In the genomic region with DNA sequence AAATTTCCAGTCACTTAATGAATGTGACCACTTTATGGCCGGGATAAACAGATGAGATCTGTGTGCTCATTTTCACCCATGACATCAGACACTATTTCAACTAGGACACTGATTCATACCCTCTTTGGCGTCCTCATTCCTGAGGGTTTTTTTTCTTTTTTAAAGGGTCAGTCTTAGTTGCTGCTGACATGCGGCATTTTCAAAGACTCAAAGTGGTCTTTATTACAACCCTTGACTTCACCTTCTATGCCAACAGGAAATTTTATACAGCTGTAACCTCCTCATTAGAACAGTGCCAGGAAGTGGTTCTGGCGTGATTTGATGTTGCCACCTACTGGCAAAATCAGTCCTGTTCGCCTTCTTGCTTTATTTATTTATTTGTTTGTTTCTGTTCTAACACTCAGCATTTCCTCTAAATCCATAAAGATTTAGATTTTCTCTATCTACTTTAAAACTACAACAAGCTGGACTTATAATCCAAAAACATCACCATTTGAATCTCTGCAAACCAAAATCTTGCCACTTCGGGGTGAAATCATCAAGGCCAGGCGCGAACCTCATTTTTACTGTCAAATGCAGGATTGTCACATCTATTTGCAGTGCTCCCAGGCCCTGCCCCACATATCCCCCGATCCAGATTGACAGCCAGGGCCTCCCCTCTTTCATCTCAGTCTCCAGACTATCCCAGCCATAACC, we compare ENCODE assay signal across 8 cellular contexts.
DNase-seq lines count a peak whose midpoint lies in the region; ATAC-seq, FAIRE-seq and TF ChIP-seq lines count a peak whose summit lies in the region.

No MANE protein-coding gene starts in this region.

- peak; percentile 32 for TF ChIP-seq CTCF in AG04449 (IDR thresholded peaks at IDR 0.05; ENCODE audit: insufficient read depth, low read length, missing control alignments)
- peak in 5 of 6 experiments; percentile 15 to 45 (median 32) for TF ChIP-seq CTCF in adrenal gland (IDR thresholded peaks at IDR 0.05)
- TF ChIP-seq CTCF in kidney (IDR thresholded peaks at IDR 0.05; ENCODE audit: borderline replicate concordance, extremely low read depth, insufficient read depth), result peak; percentile 45
- TF ChIP-seq CTCF in body of pancreas (IDR thresholded peaks at IDR 0.05), result no peak
- no peak for TF ChIP-seq CTCF in omental fat pad (IDR thresholded peaks at IDR 0.05)

- DNase-seq in AG04449 (ENCODE audit: low read depth, low spot score) (no peak), LoVo (ENCODE audit: low spot score) (peak; percentile 22), adrenal gland (no peak), kidney (no peak), body of pancreas (no peak), omental fat pad (ENCODE audit: low spot score) (no peak)

- no peak overlapping the region for H3K9ac ChIP-seq in kidney (ENCODE audit: low read length in 2 of 2)

- H3K9me3 ChIP-seq in adrenal gland (replicated peaks in 1 of 3), result no peaks in the 10 kb centered on the region
- H3K9me3 ChIP-seq in kidney (ENCODE audit: control insufficient read depth in 1 of 2, low read length in 2 of 2), result peaks cover 7 to 8% of the 10 kb centered on the region in 2 donors
- peaks cover 0 to 5% (median 0%) of the 10 kb centered on the region in 3 donors for H3K9me3 ChIP-seq in body of pancreas

- H3K4me3 ChIP-seq in AG04449 (ENCODE audit: low read depth, low read length) (no peak overlapping the region), adrenal gland (no peak overlapping the region), kidney (ENCODE audit: low read length in 2 of 2) (no peak overlapping the region), body of pancreas (no peak overlapping the region)

- no peaks in the 10 kb centered on the region for H3K4me1 ChIP-seq in adrenal gland (replicated peaks in 1 of 2)
- H3K4me1 ChIP-seq in kidney (ENCODE audit: control insufficient read depth in 1 of 2, insufficient read depth in 1 of 2, low read depth in 1 of 2, low read length in 2 of 2), result no peaks in the 10 kb centered on the region
- no peaks in the 10 kb centered on the region for H3K4me1 ChIP-seq in body of pancreas

- TF ChIP-seq POLR2A in adrenal gland (IDR thresholded peaks at IDR 0.05), result no peak
- TF ChIP-seq POLR2A in body of pancreas (IDR thresholded peaks at IDR 0.05), result no peak

- WGBS in adrenal gland, 4 donors, result 33 to 40% (median 39%) methylated on average over 9 of the region's 9 CpGs
- 39 to 43% methylated on average over 9 of the region's 9 CpGs for WGBS in body of pancreas, 2 donors

- no peaks in the 10 kb centered on the region for H3K27me3 ChIP-seq in adrenal gland
- no peaks in the 10 kb centered on the region for H3K27me3 ChIP-seq in body of pancreas

- no peak for FAIRE-seq in kidney (lab: Jason Lieb, UNC)

- no peak for ATAC-seq in body of pancreas
- no peak for ATAC-seq in omental fat pad (ENCODE audit: low FRiP score)
- no peak for ATAC-seq in HG03354 (IDR thresholded peaks at IDR 0.05; ENCODE audit: poor library complexity, severe bottlenecking, unreplicated experiment)
- no peak for ATAC-seq in GM18858 (IDR thresholded peaks at IDR 0.05; ENCODE audit: unreplicated experiment)

- H3K36me3 ChIP-seq in adrenal gland (replicated peaks in 1 of 2) (no peaks in the 10 kb centered on the region), kidney (ENCODE audit: control insufficient read depth in 1 of 2, insufficient read depth in 2 of 2, low read length in 2 of 2) (no peaks in the 10 kb centered on the region), body of pancreas (replicated peaks in 1 of 2; ENCODE audit: insufficient read depth in 1 of 2, low read depth in 2 of 2) (no peaks in the 10 kb centered on the region)

- POLR2A ChIA-PET in AG04449 (lab: Yijun Ruan, JAX), result no interaction called here

- intact Hi-C loops in adrenal gland (cut with DNase I) (no loop called here), kidney (cut with DNase I) (no loop called here), body of pancreas (cut with DNase I) (no loop called here)

- H3K27ac ChIP-seq in adrenal gland, result no peak overlapping the region
- H3K27ac ChIP-seq in kidney (ENCODE audit: low read depth in 2 of 2, low read length in 2 of 2), result no peak overlapping the region
- no peak overlapping the region for H3K27ac ChIP-seq in body of pancreas

- CTCF ChIA-PET in AG04449 (lab: Yijun Ruan, JAX), result interaction anchor here (1.0 to 3.3 kb wide), 15 partner anchors 9 to 317 kb away, joined by 3 to 45 read pairs (median 5); no protein-coding TSS in a partner anchor

Comparison
In these comparisons a context has a peak if more than half of its experiments do, and no peak if none do; other contexts are left out.
1. CTCF ChIP-seq: peak in AG04449 (single experiment), adrenal gland (5 of 6) and kidney (single experiment); none in body of pancreas (0 of 7) and omental fat pad (0 of 3).